Comparison of ENCODE assay signal across 16 cellular contexts in the genomic region with DNA sequence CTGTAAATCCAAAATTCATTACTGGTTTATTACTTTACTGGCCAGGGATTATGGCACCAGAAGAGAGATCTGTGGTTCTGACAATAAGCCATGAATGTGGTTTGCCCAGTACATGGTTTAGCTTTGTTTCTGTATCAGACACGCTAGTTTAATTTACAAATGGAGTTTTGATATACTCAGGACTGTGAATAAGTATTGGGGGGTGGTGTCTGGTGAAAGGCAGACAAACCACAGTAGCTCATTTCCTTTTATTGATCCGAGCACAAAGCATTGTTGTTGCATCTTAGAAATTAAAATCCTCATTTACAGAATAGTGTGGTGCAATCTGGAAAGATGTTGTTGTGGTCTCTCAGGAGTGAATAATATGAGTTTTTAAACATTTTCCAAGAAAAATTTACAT.
A peak's percentile ranks its signal among the peaks of the same experiment; 100 is the strongest.
DNase-seq lines count a peak whose midpoint lies in the region; ATAC-seq and TF ChIP-seq lines count a peak whose summit lies in the region.
"Had no signal": no experiment of that assay in that cellular context is flagged by ENCODE, and none has a peak within 500 bp of the region (broad histone marks: within the 10 kb centered on the region; RNA-seq: fewer than 3 reads in every experiment).

No MANE protein-coding gene starts in this region.

- POLR2A ChIA-PET in Caco-2 (lab: Charles Lee) = no interaction called here

- H3K27me3 Mint-ChIP-seq in stimulated activated naive CD8-positive, alpha-beta T cell treated with anti-CD3 and anti-CD28 coated beads, Interleukin-15, amount 100 ng/mL, for 72 hours = no peaks in the 10 kb centered on the region
- H3K27me3 Mint-ChIP-seq in Caco-2 (ENCODE audit: insufficient read depth, unreplicated experiment) = no peaks in the 10 kb centered on the region
- no peaks in the 10 kb centered on the region for H3K27me3 Mint-ChIP-seq in activated naive CD4-positive, alpha-beta T cell treated with anti-CD3 and anti-CD28 coated beads for 36 hours (ENCODE audit: low read depth)
- H3K27me3 Mint-ChIP-seq: CD4-positive, CD25-positive, alpha-beta regulatory T cell had no signal

- H3K36me3 Mint-ChIP-seq in Caco-2 (ENCODE audit: insufficient read depth, unreplicated experiment) = peaks cover 5% of the 10 kb centered on the region
- H3K36me3 Mint-ChIP-seq in activated naive CD4-positive, alpha-beta T cell treated with anti-CD3 and anti-CD28 coated beads for 36 hours (ENCODE audit: low read depth) = peaks cover 16% of the 10 kb centered on the region
- H3K36me3 Mint-ChIP-seq: CD4-positive, CD25-positive, alpha-beta regulatory T cell had no signal

- H3K4me1 ChIP-seq in Caco-2 = no peaks in the 10 kb centered on the region
- H3K4me1 ChIP-seq: BE2C, HAP-1 had no signal

- peak; percentile 28 for ATAC-seq in stimulated activated naive CD8-positive, alpha-beta T cell treated with anti-CD3 and anti-CD28 coated beads, Interleukin-15, amount 100 ng/mL, for 72 hours
- ATAC-seq in stimulated activated naive CD8-positive, alpha-beta T cell treated with anti-CD3 and anti-CD28 coated beads, Interleukin-15, Interleukin-2, amounts not matched to agents 100 U/mL and 50 U/mL, for 24 hours = no peak
- ATAC-seq: HepG2 had no signal

- BruUV-seq in Caco-2 (replicated peaks; lab: Mats Ljungman, UMichigan) = no TSS peak

- H3K4me3 ChIP-seq in astrocyte of the cerebellum (ENCODE audit: low read depth, low read length) (no peak overlapping the region), Caco-2 (ENCODE audit: low read depth, low read length) (no peak overlapping the region)
- H3K4me3 ChIP-seq: GM23248, HAP-1 had no signal

- in situ Hi-C loops in astrocyte of the cerebellum (cut with HindIII; ENCODE audit: low sequenced_read_pairs) = no loop called here

- peaks cover 34 to 41% of the 10 kb centered on the region in 2 donors for H3K9me3 Mint-ChIP-seq in stimulated activated naive CD8-positive, alpha-beta T cell treated with anti-CD3 and anti-CD28 coated beads, Interleukin-15, amount 100 ng/mL, for 72 hours
- H3K9me3 Mint-ChIP-seq in Caco-2 (ENCODE audit: unreplicated experiment) = no peaks in the 10 kb centered on the region
- H3K9me3 Mint-ChIP-seq in activated naive CD4-positive, alpha-beta T cell treated with anti-CD3 and anti-CD28 coated beads for 36 hours = peaks cover 20% of the 10 kb centered on the region

- no peak overlapping the region for H3K27ac Mint-ChIP-seq in stimulated activated naive CD8-positive, alpha-beta T cell treated with anti-CD3 and anti-CD28 coated beads, Interleukin-15, amount 100 ng/mL, for 72 hours
- H3K27ac Mint-ChIP-seq in Caco-2 (ENCODE audit: unreplicated experiment) = no peak overlapping the region
- H3K27ac Mint-ChIP-seq in activated naive CD4-positive, alpha-beta T cell treated with anti-CD3 and anti-CD28 coated beads for 36 hours = no peak overlapping the region
- H3K27ac Mint-ChIP-seq: CD4-positive, CD25-positive, alpha-beta regulatory T cell had no signal

- H3K36me3 ChIP-seq in Caco-2 (ENCODE audit: control insufficient read depth, insufficient read depth, low read length) = no peaks in the 10 kb centered on the region
- H3K36me3 ChIP-seq: BE2C, HAP-1 had no signal

- intact Hi-C loops in Caco-2 (cut with micrococcal nuclease; ENCODE audit: unreplicated experiment) = no loop called here
- intact Hi-C loops in activated naive CD4-positive, alpha-beta T cell treated with anti-CD3 and anti-CD28 coated beads for 36 hours (cut with micrococcal nuclease) = no loop called here

- CTCF ChIA-PET in Caco-2 (lab: Charles Lee) = no interaction called here
- CTCF ChIA-PET in activated naive CD4-positive, alpha-beta T cell treated with anti-CD3 and anti-CD28 coated beads for 36 hours (lab: Charles Lee) = interaction anchor here (0.9 to 1.6 kb wide), 3 partner anchors 16 to 271 kb away, joined by 3 to 12 read pairs (median 5); no protein-coding TSS in a partner anchor

- H3K27me3 ChIP-seq in Caco-2 (replicated peaks; ENCODE audit: control insufficient read depth, insufficient read depth, low read length) = no peaks in the 10 kb centered on the region
- H3K27me3 ChIP-seq: BE2C had no signal

- H3K4me3 Mint-ChIP-seq in stimulated activated naive CD8-positive, alpha-beta T cell treated with anti-CD3 and anti-CD28 coated beads, Interleukin-15, amount 100 ng/mL, for 72 hours = no peak overlapping the region
- H3K4me3 Mint-ChIP-seq in Caco-2 (ENCODE audit: unreplicated experiment) = no peak overlapping the region
- no peak overlapping the region for H3K4me3 Mint-ChIP-seq in activated naive CD4-positive, alpha-beta T cell treated with anti-CD3 and anti-CD28 coated beads for 36 hours
- H3K4me3 Mint-ChIP-seq: CD4-positive, CD25-positive, alpha-beta regulatory T cell had no signal

- TF ChIP-seq CTCF in astrocyte of the cerebellum (IDR thresholded peaks at IDR 0.05; ENCODE audit: low read depth, low read length, missing control alignments) = no peak
- no peak for TF ChIP-seq CTCF in Caco-2 (IDR thresholded peaks at IDR 0.05; ENCODE audit: insufficient read depth in 1 of 2, low read depth in 1 of 2, low read length in 1 of 2, severe bottlenecking in 1 of 2, unreplicated experiment in 1 of 2)

- H3K4me1 Mint-ChIP-seq in stimulated activated naive CD8-positive, alpha-beta T cell treated with anti-CD3 and anti-CD28 coated beads, Interleukin-15, amount 100 ng/mL, for 72 hours = peaks cover 8% of the 10 kb centered on the region
- H3K4me1 Mint-ChIP-seq in Caco-2 (ENCODE audit: low read depth, unreplicated experiment) = no peaks in the 10 kb centered on the region
- peaks cover 12% of the 10 kb centered on the region for H3K4me1 Mint-ChIP-seq in activated naive CD4-positive, alpha-beta T cell treated with anti-CD3 and anti-CD28 coated beads for 36 hours (ENCODE audit: low read depth)

- no peak for DNase-seq in stimulated activated naive CD8-positive, alpha-beta T cell treated with anti-CD3 and anti-CD28 coated beads, Interleukin-15, amount 100 ng/mL, for 72 hours
- DNase-seq in stimulated activated naive CD8-positive, alpha-beta T cell treated with anti-CD3 and anti-CD28 coated beads, Interleukin-15, Interleukin-2, amounts not matched to agents 100 U/mL and 50 U/mL, for 24 hours = no peak
- DNase-seq in astrocyte of the cerebellum (ENCODE audit: low read depth) (peak; percentile 18), foreskin melanocyte (peak; percentile 59), Caco-2 (no peak)
- no peak for DNase-seq in activated naive CD4-positive, alpha-beta T cell treated with anti-CD3 and anti-CD28 coated beads for 36 hours
- DNase-seq: ACHN; BE2C; C1 segment of cervical spinal cord; CD4-positive, CD25-positive, alpha-beta regulatory T cell; DMS153; DMS79; GDM1; GM23248 had no signal

- no peaks in the 10 kb centered on the region for H3K9me3 ChIP-seq in Caco-2
- H3K9me3 ChIP-seq: BE2C, HAP-1 had no signal

Comparison
In these comparisons a context has a peak if more than half of its experiments do, and no peak if none do; other contexts are left out.
1. DNase-seq: peak in astrocyte of the cerebellum (single experiment) and foreskin melanocyte (single experiment); none in stimulated activated naive CD8-positive, alpha-beta T cell treated with anti-CD3 and anti-CD28 coated beads, Interleukin-15, amount 100 ng/mL, for 72 hours (0 of 2), stimulated activated naive CD8-positive, alpha-beta T cell treated with anti-CD3 and anti-CD28 coated beads, Interleukin-15, Interleukin-2, amounts not matched to agents 100 U/mL and 50 U/mL, for 24 hours (single experiment), Caco-2 (0 of 2) and activated naive CD4-positive, alpha-beta T cell treated with anti-CD3 and anti-CD28 coated beads for 36 hours (single experiment).